ENCODE assay signal across 10 cellular contexts in the genomic region with DNA sequence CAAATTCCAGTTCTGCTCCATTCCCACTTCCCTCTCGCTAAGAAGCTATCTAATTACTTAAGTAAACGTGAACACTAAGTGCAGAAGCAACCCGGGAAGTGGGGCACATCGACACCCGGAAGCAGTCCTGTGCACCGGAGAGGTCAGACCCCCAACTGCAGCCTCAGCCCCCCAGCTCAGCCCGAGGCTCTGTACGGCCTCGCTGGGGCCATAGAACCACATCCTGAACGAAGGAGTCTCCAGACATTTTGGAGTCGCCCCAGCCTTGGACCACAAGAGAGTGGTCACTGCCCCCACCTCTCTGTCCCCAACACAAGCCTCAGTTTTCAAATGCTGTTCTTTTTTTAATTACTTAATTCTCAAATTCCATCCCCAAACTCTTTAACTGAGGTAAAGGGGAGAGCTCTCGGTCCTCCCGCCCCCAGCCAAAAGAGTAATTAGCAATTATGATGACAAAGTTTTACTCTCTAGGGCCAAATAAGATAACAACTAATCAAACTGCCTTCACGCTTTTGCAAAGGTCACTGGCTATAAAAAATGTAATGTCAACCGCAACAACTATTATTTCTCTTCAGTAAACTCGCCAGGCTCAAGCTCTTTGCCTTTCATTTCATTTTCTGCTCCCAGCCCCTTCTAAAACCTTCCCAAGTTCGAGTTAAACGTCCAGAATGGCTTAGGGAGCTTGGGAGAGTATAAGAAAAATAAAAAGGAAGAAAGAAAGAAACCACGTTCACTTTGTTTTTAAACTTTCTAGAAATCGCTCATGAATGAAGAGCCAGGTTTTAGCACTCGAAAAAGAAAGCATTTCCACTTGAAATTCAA. TPM values are rescaled to one million over a fixed set of nuclear protein-coding genes. Genes with fewer than 3 reads are reported as not detected.
DNase-seq lines count a peak whose midpoint lies in the region; ATAC-seq and TF ChIP-seq lines count a peak whose summit lies in the region.
"Had no signal": no experiment of that assay in that cellular context is flagged by ENCODE, and none has a peak within 500 bp of the region (broad histone marks: within the 10 kb centered on the region; RNA-seq: fewer than 3 reads in every experiment).

No MANE protein-coding gene starts in this region.

- peaks cover 27% of the 10 kb centered on the region for H3K36me3 Mint-ChIP-seq in neural crest cell (ENCODE audit: low read depth)

- peaks cover 53% of the 10 kb centered on the region for H3K4me1 Mint-ChIP-seq in neural crest cell

- no peak for TF ChIP-seq CTCF in choroid plexus epithelial cell (conservative IDR thresholded peaks at IDR 0.05; ENCODE audit: low read depth, low read length)
- TF ChIP-seq CTCF in neural crest cell (conservative IDR thresholded peaks at IDR 0.05): no peak

- in situ Hi-C loops in KBM-7 (cut with MboI; ENCODE audit: low pct_unique_long_range_greater_than_20kb, low sequenced_read_pairs): no loop called here

- H3K27ac Mint-ChIP-seq in neural crest cell (ENCODE audit: unreplicated experiment): peak overlapping the region; percentile 3

- ATAC-seq in SK-N-SH treated with all-trans-retinoic acid at 6 μM for 48 hours: no peak
- ATAC-seq: sciatic nerve had no signal

- no peaks in the 10 kb centered on the region for H3K9me3 Mint-ChIP-seq in neural crest cell

- peak overlapping the region; percentile 84 for H3K4me3 Mint-ChIP-seq in neural crest cell

- H3K4me3 ChIP-seq in choroid plexus epithelial cell (ENCODE audit: low read depth, low read length): peak overlapping the region; percentile 14

- DNase-seq in NCI-H748 (lab: John Stamatoyannopoulos, UW; ENCODE audit: unreplicated experiment) (peak; percentile 19), NCI-H748 treated with DMSO at 0.1 percent for 48 hours (lab: John Stamatoyannopoulos, UW) (no peak), KBM-7 (peak; percentile 44), choroid plexus epithelial cell (ENCODE audit: low read depth) (no peak), neural crest cell (ENCODE audit: low read depth, low spot score) (peak; percentile 1), NCI-H2029 (lab: John Stamatoyannopoulos, UW) (no peak), UCSD-AML1 (lab: John Stamatoyannopoulos, UW; ENCODE audit: unreplicated experiment) (no peak)
- DNase-seq: Karpas-422 had no signal

- H3K27me3 Mint-ChIP-seq in neural crest cell (ENCODE audit: low read depth): peaks cover 94% of the 10 kb centered on the region

TF ChIP-seq in SK-N-SH treated with all-trans-retinoic acid at 6 μM for 48 hours, 23 proteins besides CTCF, POLR2A, EP300 and RAD21:
- TF ChIP-seq ESRRG (CRISPR knock-in tag; IDR thresholded peaks at IDR 0.05): no peak
- TF ChIP-seq CSRNP3 (CRISPR knock-in tag; IDR thresholded peaks at IDR 0.05): no peak
- TF ChIP-seq RARB (CRISPR knock-in tag; IDR thresholded peaks at IDR 0.05): no peak
- no peak for TF ChIP-seq CSDC2 (CRISPR knock-in tag; IDR thresholded peaks at IDR 0.05)
- TF ChIP-seq PATZ1 (CRISPR knock-in tag; IDR thresholded peaks at IDR 0.05; ENCODE audit: borderline replicate concordance): no peak
- TF ChIP-seq TSHZ2 (CRISPR knock-in tag; IDR thresholded peaks at IDR 0.05): no peak
- no peak for TF ChIP-seq ZC3H10 (CRISPR knock-in tag; IDR thresholded peaks at IDR 0.05)
- no peak for TF ChIP-seq TOX (CRISPR knock-in tag; IDR thresholded peaks at IDR 0.05; ENCODE audit: borderline replicate concordance)
- no peak for TF ChIP-seq ZNF70 (CRISPR knock-in tag; IDR thresholded peaks at IDR 0.05)
- no peak for TF ChIP-seq BACH2 (CRISPR knock-in tag; IDR thresholded peaks at IDR 0.05; ENCODE audit: borderline replicate concordance)
- TF ChIP-seq ZFP30 (CRISPR knock-in tag; IDR thresholded peaks at IDR 0.05): no peak

RNA-seq across cellular contexts. Expression of gene PAX6, which starts 2.2 kb away (rescaled TPM):
- 83.7 and 86.7 TPM in 2 replicates for total RNA-seq in neural crest cell
- total RNA-seq: sciatic nerve had no signal

Comparison
In these comparisons a context has a peak if more than half of its experiments do, and no peak if none do; other contexts are left out.
1. DNase-seq: peak in NCI-H748 (single experiment), KBM-7 (single experiment) and neural crest cell (single experiment); none in NCI-H748 treated with DMSO at 0.1 percent for 48 hours (single experiment), choroid plexus epithelial cell (single experiment), NCI-H2029 (single experiment) and UCSD-AML1 (single experiment).